ENCODE assay signal across 25 cellular contexts in the genomic region with DNA sequence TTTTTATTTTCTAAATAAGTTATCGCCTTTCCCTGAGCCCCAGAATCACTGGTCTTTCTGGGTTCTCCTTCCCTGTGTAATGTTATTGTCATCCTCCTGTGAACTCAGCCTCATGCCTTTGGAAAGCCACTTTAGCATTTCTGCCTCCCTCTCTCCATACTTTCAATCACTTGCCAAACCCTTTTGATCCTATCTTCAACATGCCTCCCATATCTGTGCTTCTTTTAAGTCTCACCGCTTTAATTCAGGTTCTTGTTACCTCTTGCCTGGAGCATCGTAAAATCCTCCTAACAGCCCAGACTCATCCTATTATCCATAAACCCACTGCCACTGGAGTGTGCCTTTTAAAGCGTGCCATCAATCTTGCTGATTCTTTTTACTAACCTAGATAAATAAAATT.
DNase-seq lines count a peak whose midpoint lies in the region; ATAC-seq, FAIRE-seq and TF ChIP-seq lines count a peak whose summit lies in the region.
"Had no signal": no experiment of that assay in that cellular context is flagged by ENCODE, and none has a peak within 500 bp of the region (broad histone marks: within the 10 kb centered on the region; RNA-seq: fewer than 3 reads in every experiment).

No MANE protein-coding gene starts in this region.

- CTCF ChIA-PET in HCT116 (lab: Charles Lee) = no interaction called here

- FAIRE-seq in kidney (lab: Jason Lieb, UNC) = no peak
- FAIRE-seq: A204.1, D721Med, G401.6, GM12891, GM19239 had no signal

- RAD21 ChIA-PET in HCT116 (lab: Charles Lee; ENCODE audit: low non-redundant PET in 1 of 2, low total read pairs in 2 of 2, uncharacterized antibody in 2 of 2, unreplicated experiment in 2 of 2) = no interaction called here

- H3K36me3 ChIP-seq in HCT116 (ENCODE audit: control insufficient read depth in 1 of 2, insufficient read depth in 2 of 2, low read length in 2 of 2) = no peaks in the 10 kb centered on the region
- no peaks in the 10 kb centered on the region for H3K36me3 ChIP-seq in GM23338 (ENCODE audit: insufficient read depth)
- no peaks in the 10 kb centered on the region for H3K36me3 ChIP-seq in kidney (ENCODE audit: control insufficient read depth in 1 of 2, insufficient read depth in 2 of 2, low read length in 2 of 2)
- H3K36me3 ChIP-seq: BE2C, BLaER1 had no signal

- H3K4me3 ChIP-seq in HCT116 (replicated peaks in 1 of 2; ENCODE audit: low read depth in 1 of 2, low read length in 2 of 2) (no peak overlapping the region), GM23338 (no peak overlapping the region), kidney (ENCODE audit: low read length in 2 of 2) (no peak overlapping the region)
- H3K4me3 ChIP-seq: BLaER1 had no signal

- H2AFZ ChIP-seq in HCT116 (ENCODE audit: low read depth, low read length, poor library complexity, severe bottlenecking) = no peak overlapping the region
- H2AFZ ChIP-seq in GM23338 = no peak overlapping the region

- H3K27me3 Mint-ChIP-seq in nephron progenitor cell (ENCODE audit: low read depth, poor library complexity) (no peaks in the 10 kb centered on the region), GM23338 (ENCODE audit: insufficient read depth, low read depth, poor library complexity) (peaks cover 4% of the 10 kb centered on the region)
- H3K27me3 Mint-ChIP-seq: CD4-positive, alpha-beta memory T cell; CD4-positive, CD25-positive, alpha-beta regulatory T cell had no signal

- H3K9ac ChIP-seq in HCT116 (ENCODE audit: low read length) = no peak overlapping the region
- H3K9ac ChIP-seq in kidney (ENCODE audit: low read length in 2 of 2) = no peak overlapping the region
- H3K9ac ChIP-seq: BLaER1 had no signal

- H3K27ac Mint-ChIP-seq in nephron progenitor cell (peak overlapping the region; percentile 9), GM23338 (no peak overlapping the region)
- H3K27ac Mint-ChIP-seq: CD14-positive monocyte; CD4-positive, alpha-beta memory T cell; CD4-positive, CD25-positive, alpha-beta regulatory T cell; CD8-positive, alpha-beta memory T cell had no signal

- POLR2A ChIA-PET in HCT116 (lab: Charles Lee) = no interaction called here

- H3K27me3 ChIP-seq in HCT116 (ENCODE audit: insufficient read depth, low read length) = no peaks in the 10 kb centered on the region
- H3K27me3 ChIP-seq in GM23338 (ENCODE audit: insufficient read depth) = no peaks in the 10 kb centered on the region
- H3K27me3 ChIP-seq: BE2C, BLaER1 had no signal

- intact Hi-C loops in HCT116 (cut with micrococcal nuclease) (no loop called here), kidney (cut with DNase I) (no loop called here)

- H3K4me2 ChIP-seq in HCT116 (ENCODE audit: low read length) (no peak overlapping the region), GM23338 (no peak overlapping the region)
- H3K4me2 ChIP-seq: BLaER1 had no signal

- ATAC-seq in HCT116 (no peak), GM21381 (IDR thresholded peaks at IDR 0.05; ENCODE audit: unreplicated experiment) (no peak), GM23338 (no peak)

- H3K4me1 Mint-ChIP-seq in nephron progenitor cell (peaks cover 17% of the 10 kb centered on the region), GM23338 (no peaks in the 10 kb centered on the region)
- H3K4me1 Mint-ChIP-seq: CD14-positive monocyte; CD4-positive, alpha-beta memory T cell; CD4-positive, CD25-positive, alpha-beta regulatory T cell; CD8-positive, alpha-beta memory T cell had no signal

- TF ChIP-seq CTCF in HCT116 (IDR thresholded peaks at IDR 0.05 in 2 of 3, conservative IDR thresholded peaks at IDR 0.05 in 1 of 3; ENCODE audit: borderline replicate concordance in 1 of 3, insufficient read depth in 1 of 3, low read depth in 2 of 3, low read length in 2 of 3) = no peak
- TF ChIP-seq CTCF in nephron progenitor cell (IDR thresholded peaks at IDR 0.05) = no peak
- TF ChIP-seq CTCF in GM23338 (conservative IDR thresholded peaks at IDR 0.05; ENCODE audit: low read depth in 2 of 2) = no peak
- no peak for TF ChIP-seq CTCF in kidney (IDR thresholded peaks at IDR 0.05; ENCODE audit: borderline replicate concordance, extremely low read depth, insufficient read depth)

- H3F3A ChIP-seq in GM23338 (replicated peaks; ENCODE audit: low read depth) = no peaks in the 10 kb centered on the region

- H3K36me3 Mint-ChIP-seq in nephron progenitor cell (ENCODE audit: low read depth) (no peaks in the 10 kb centered on the region), GM23338 (ENCODE audit: low read depth) (no peaks in the 10 kb centered on the region)
- H3K36me3 Mint-ChIP-seq: CD14-positive monocyte; CD4-positive, alpha-beta memory T cell; CD4-positive, CD25-positive, alpha-beta regulatory T cell had no signal

- H3K9me3 Mint-ChIP-seq in nephron progenitor cell (no peaks in the 10 kb centered on the region), GM23338 (no peaks in the 10 kb centered on the region)

- H3K9me3 ChIP-seq in HCT116 (ENCODE audit: control insufficient read depth in 1 of 2, insufficient read depth in 1 of 2, low read depth in 1 of 2, low read length in 2 of 2) = no peaks in the 10 kb centered on the region
- H3K9me3 ChIP-seq in kidney (ENCODE audit: control insufficient read depth in 1 of 2, low read length in 2 of 2) = no peaks in the 10 kb centered on the region
- H3K9me3 ChIP-seq: BE2C, BLaER1 had no signal

- TF ChIP-seq POLR2A in HCT116 (IDR thresholded peaks at IDR 0.05; ENCODE audit: borderline replicate concordance, extremely low read depth, insufficient read depth, insufficient read length) = no peak

- DNase-seq in NCI-H82 (lab: John Stamatoyannopoulos, UW) = peak; percentile 30
- no peak for DNase-seq in NCI-H82 treated with DMSO at 0.1 percent for 48 hours (lab: John Stamatoyannopoulos, UW; ENCODE audit: unreplicated experiment)
- DNase-seq in HCT116 (ENCODE audit: low read depth, low spot score) = no peak
- DNase-seq in nephron progenitor cell = no peak
- DNase-seq in GM23338 (ENCODE audit: low spot score) = no peak
- DNase-seq in kidney = no peak
- DNase-seq: 8988T; ACHN; BE2C; C1 segment of cervical spinal cord; Calu3; CD4-positive, alpha-beta memory T cell; CD4-positive, CD25-positive, alpha-beta regulatory T cell; CD8-positive, alpha-beta memory T cell; COR-L47; DMS79 treated with DMSO at 0.1 percent for 48 hours; GF-D8 had no signal

- H3K79me2 ChIP-seq in HCT116 (ENCODE audit: insufficient read depth, low read length) (no peaks in the 10 kb centered on the region), GM23338 (replicated peaks; ENCODE audit: insufficient read depth) (no peaks in the 10 kb centered on the region)

- no peaks in the 10 kb centered on the region for H4K20me1 ChIP-seq in HCT116 (ENCODE audit: insufficient read depth)
- no peaks in the 10 kb centered on the region for H4K20me1 ChIP-seq in GM23338 (replicated peaks; ENCODE audit: insufficient read depth)
- H4K20me1 ChIP-seq: BLaER1 had no signal

- no peaks in the 10 kb centered on the region for H3K9me2 ChIP-seq in HCT116 (ENCODE audit: insufficient read depth)
- H3K9me2 ChIP-seq in GM23338 (ENCODE audit: insufficient read depth) = peaks cover 21% of the 10 kb centered on the region; the same call in 1 of the 2 replicates

- no peak for TF ChIP-seq RAD21 in HCT116 (IDR thresholded peaks at IDR 0.05; ENCODE audit: low read depth)

- BruUV-seq in HCT116 (replicated peaks; lab: Mats Ljungman, UMichigan) = no TSS peak

- H3K4me1 ChIP-seq in HCT116 (ENCODE audit: control insufficient read depth in 1 of 2, insufficient read depth in 2 of 2, low read length in 2 of 2) (peaks cover 0 to 3% of the 10 kb centered on the region in 2 experiments; a peak in 1 of 4 replicates), GM23338 (ENCODE audit: insufficient read depth) (no peaks in the 10 kb centered on the region), kidney (ENCODE audit: control insufficient read depth in 1 of 2, insufficient read depth in 1 of 2, low read depth in 1 of 2, low read length in 2 of 2) (no peaks in the 10 kb centered on the region)
- H3K4me1 ChIP-seq: BE2C, BLaER1 had no signal

- H3K27ac ChIP-seq in HCT116 (ENCODE audit: low read depth, low read length) (no peak overlapping the region), GM23338 (ENCODE audit: low read depth) (no peak overlapping the region), kidney (ENCODE audit: low read depth in 2 of 2, low read length in 2 of 2) (no peak overlapping the region)
- H3K27ac ChIP-seq: BLaER1 had no signal

- H3K4me3 Mint-ChIP-seq in nephron progenitor cell (no peak overlapping the region), GM23338 (no peak overlapping the region)
- H3K4me3 Mint-ChIP-seq: CD14-positive monocyte; CD4-positive, alpha-beta memory T cell; CD4-positive, CD25-positive, alpha-beta regulatory T cell; CD8-positive, alpha-beta memory T cell had no signal

TF ChIP-seq in HCT116, 20 proteins besides CTCF, POLR2A, EP300 and RAD21:
- TF ChIP-seq TCF7L2 (IDR thresholded peaks at IDR 0.05; ENCODE audit: borderline replicate concordance, extremely low read depth, insufficient read depth, insufficient read length) = peak; percentile 89
- no peak for TF ChIP-seq POLR2AphosphoS5 (IDR thresholded peaks at IDR 0.05; ENCODE audit: low read depth, low read length)
TF ChIP-seq in HCT116: peak in this region for 1.

TF ChIP-seq in GM23338, 12 proteins besides CTCF, POLR2A, EP300 and RAD21 (continues in another document):
- TF ChIP-seq NANOG (IDR thresholded peaks at IDR 0.05; ENCODE audit: borderline replicate concordance) (no peak), STAT1 (IDR thresholded peaks at IDR 0.05; ENCODE audit: unreplicated experiment) (no peak), EZH2 (IDR thresholded peaks at IDR 0.05; ENCODE audit: low read depth, unreplicated experiment) (no peak), ZNF114 (CRISPR knock-in tag; IDR thresholded peaks at IDR 0.05) (no peak), EZH2phosphoT487 (IDR thresholded peaks at IDR 0.05; ENCODE audit: unreplicated experiment) (no peak), CREB1 (CRISPR knock-in tag; IDR thresholded peaks at IDR 0.05; ENCODE audit: low read depth) (no peak)
